ENCODE assay signal across 7 cellular contexts in genomic region chr16:72501739-72502653, GRCh38.
A peak's percentile ranks its signal among the peaks of the same experiment; 100 is the strongest.
DNase-seq lines count a peak whose midpoint lies in the region; ATAC-seq and TF ChIP-seq lines count a peak whose summit lies in the region.

No MANE protein-coding gene starts in this region.

- TF ChIP-seq CTCF in GM10248 (IDR thresholded peaks at IDR 0.05; ENCODE audit: control extremely low read depth, extremely low read depth, low read depth, missing control alignments) (peak; percentile 90), choroid plexus epithelial cell (conservative IDR thresholded peaks at IDR 0.05; ENCODE audit: low read depth, low read length) (peak; percentile 98)

- DNase-seq in GM10248 (ENCODE audit: extremely low spot score) (peak; percentile 61), HCEC 1CT (peak; percentile 70), NCI-H1092 (lab: John Stamatoyannopoulos, UW) (peak; percentile 52), SK-N-DZ (ENCODE audit: low spot score) (peak; percentile 81), choroid plexus epithelial cell (ENCODE audit: low read depth) (peak; percentile 89), left colon (peak; percentile 27 to 60)
- DNase-seq in stimulated activated CD8-positive, alpha-beta memory T cell treated with anti-CD3 and anti-CD28 coated beads, Interleukin-4, amount 100 ng/mL, for 24 hours (ENCODE audit: low read depth) = peak; percentile 22

- H3K4me3 ChIP-seq in choroid plexus epithelial cell (ENCODE audit: low read depth, low read length) = no peak overlapping the region

- peak; percentile 86 for ATAC-seq in left colon

- intact Hi-C loops in left colon (cut with DNase I, micrococcal nuclease) = loop anchor here in 1 of 2 donors (5.0 kb wide), 1 partner anchor 695 kb away; no protein-coding TSS in a partner anchor

- POLR2A ChIA-PET in GM10248 (lab: Yijun Ruan, JAX) = no interaction called here

- CTCF ChIA-PET in GM10248 (lab: Yijun Ruan, JAX) = interaction anchor here (0.7 to 3.8 kb wide), 26 partner anchors 9 to 1377 kb away, joined by 3 to 19 read pairs (median 4); no protein-coding TSS in a partner anchor

Comparison
In these comparisons a context has a peak if more than half of its experiments do, and no peak if none do; other contexts are left out.
1. DNase-seq: peak in every context shown above with its lines; median percentile 89 in choroid plexus epithelial cell; 81 in SK-N-DZ; 70 in HCEC 1CT; 61 in GM10248; 52 in NCI-H1092; 44 in left colon; 22 in stimulated activated CD8-positive, alpha-beta memory T cell treated with anti-CD3 and anti-CD28 coated beads, Interleukin-4, amount 100 ng/mL, for 24 hours.